ENCODE assay signal across 1 cellular context in genomic region chr1:152623203-152623844, GRCh38.
TF ChIP-seq lines count a peak whose summit lies in the region.

No MANE protein-coding gene starts in this region.

TF ChIP-seq in A549, 52 proteins besides CTCF, POLR2A, EP300 and RAD21 (continued from another document):
- no peak for TF ChIP-seq KDM5A (IDR thresholded peaks at IDR 0.05)
